ENCODE assay signal across 25 cellular contexts in the genomic region with DNA sequence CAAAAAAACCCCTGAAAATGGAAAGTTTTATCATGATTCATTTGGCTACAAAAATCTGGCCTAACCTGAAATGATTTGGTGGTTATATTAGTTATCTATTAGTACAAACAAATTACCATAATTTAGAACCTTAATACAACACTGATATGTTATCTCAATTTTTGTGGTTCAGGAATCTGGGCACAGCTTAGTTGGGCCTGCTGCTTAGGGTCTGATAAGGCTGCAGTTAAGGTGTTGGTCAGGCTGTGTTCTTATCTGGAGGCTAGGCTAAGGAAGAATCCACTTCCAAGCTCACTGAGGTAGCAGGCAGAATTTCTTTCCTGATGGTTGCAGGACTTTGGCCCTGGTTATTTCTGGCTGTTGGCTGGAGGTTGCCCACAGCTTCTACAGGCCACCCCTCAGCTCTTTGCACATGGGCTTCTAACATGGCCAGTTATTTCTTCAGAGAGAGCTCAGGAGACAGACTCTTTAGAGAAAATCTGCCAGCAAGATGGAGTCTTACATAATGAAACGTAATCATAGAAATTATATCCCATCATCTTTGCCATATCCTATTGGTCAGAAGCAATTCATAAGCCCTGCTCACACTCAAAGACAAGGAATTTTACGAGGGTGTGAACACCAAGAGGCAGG. TPM values are rescaled to one million over a fixed set of nuclear protein-coding genes. Genes with fewer than 3 reads are reported as not detected.
"Had no signal": no experiment of that assay in that cellular context is flagged by ENCODE, and none has a peak within 500 bp of the region (broad histone marks: within the 10 kb centered on the region; RNA-seq: fewer than 3 reads in every experiment).

No MANE protein-coding gene starts in this region.

- H3K27ac ChIP-seq: brain microvascular endothelial cell, dorsolateral prefrontal cortex, gastrocnemius medialis, lower lobe of right lung, tibial nerve, vagina had no signal

- ATAC-seq: activated naive CD8-positive, alpha-beta T cell treated with anti-CD3 and anti-CD28 coated beads, Interleukin-2, amount 50 U/mL, for 24 hours; gastrocnemius medialis; lower lobe of right lung; stimulated activated naive CD8-positive, alpha-beta T cell treated with anti-CD3 and anti-CD28 coated beads, Interleukin-15, Interleukin-2, amounts not matched to agents 100 U/mL and 50 U/mL, for 24 hours; WTC11 had no signal

- H3K4me3 ChIP-seq: dorsolateral prefrontal cortex, gastrocnemius medialis, lower lobe of right lung, tibial nerve, vagina had no signal

- H3K9me3 Mint-ChIP-seq: activated CD4-positive, alpha-beta memory T cell treated with anti-CD3 and anti-CD28 coated beads for 36 hours; activated naive CD4-positive, alpha-beta T cell treated with anti-CD3 and anti-CD28 coated beads for 36 hours; activated naive CD8-positive, alpha-beta T cell treated with anti-CD3 and anti-CD28 coated beads, Interleukin-2, amount 50 U/mL, for 24 hours; WTC11 had no signal

- H3K27ac Mint-ChIP-seq: activated CD4-positive, alpha-beta memory T cell treated with anti-CD3 and anti-CD28 coated beads for 36 hours; activated naive CD4-positive, alpha-beta T cell treated with anti-CD3 and anti-CD28 coated beads for 36 hours; activated naive CD8-positive, alpha-beta T cell treated with anti-CD3 and anti-CD28 coated beads, Interleukin-2, amount 50 U/mL, for 24 hours; WTC11 had no signal

- H3K27me3 Mint-ChIP-seq: activated CD4-positive, alpha-beta memory T cell treated with anti-CD3 and anti-CD28 coated beads for 36 hours; activated naive CD8-positive, alpha-beta T cell treated with anti-CD3 and anti-CD28 coated beads, Interleukin-2, amount 50 U/mL, for 24 hours had no signal

- DNase-seq: activated CD4-positive, alpha-beta memory T cell treated with anti-CD3 and anti-CD28 coated beads for 36 hours; activated CD4-positive, alpha-beta T cell treated with anti-CD3 and anti-CD28 coated beads for 4 hours; activated naive CD4-positive, alpha-beta T cell treated with anti-CD3 and anti-CD28 coated beads for 36 hours; activated naive CD8-positive, alpha-beta T cell treated with anti-CD3 and anti-CD28 coated beads, Interleukin-2, amount 50 U/mL, for 24 hours; activated T-cell treated with anti-CD3 and anti-CD28 coated beads for 4 hours; aorta; brain microvascular endothelial cell; central memory CD4-positive, alpha-beta T cell; dorsolateral prefrontal cortex; gastrocnemius medialis; head of caudate nucleus; lower lobe of right lung; occipital lobe; retina; stimulated activated CD4-positive, alpha-beta T cell treated with anti-CD3 and anti-CD28 coated beads, Interleukin-12 subunit alpha, Interleukin-12 subunit beta, amount 100 ng/mL, for 4 hours; stimulated activated CD4-positive, alpha-beta T cell treated with anti-CD3 and anti-CD28 coated beads, Interleukin-1b, Interleukin-23, amount 100 ng/mL, for 48 hours; stimulated activated CD8-positive, alpha-beta memory T cell treated with anti-CD3 and anti-CD28 coated beads, Interleukin-4, amount 100 ng/mL, for 48 hours; stimulated activated naive CD8-positive, alpha-beta T cell treated with anti-CD3 and anti-CD28 coated beads, Interleukin-15, Interleukin-2, amounts not matched to agents 100 U/mL and 50 U/mL, for 24 hours had no signal

- H3K4me3 Mint-ChIP-seq: activated CD4-positive, alpha-beta memory T cell treated with anti-CD3 and anti-CD28 coated beads for 36 hours; activated naive CD4-positive, alpha-beta T cell treated with anti-CD3 and anti-CD28 coated beads for 36 hours; activated naive CD8-positive, alpha-beta T cell treated with anti-CD3 and anti-CD28 coated beads, Interleukin-2, amount 50 U/mL, for 24 hours; WTC11 had no signal

- H3K27me3 ChIP-seq: brain microvascular endothelial cell, dorsolateral prefrontal cortex, gastrocnemius medialis, tibial nerve, vagina had no signal

- H3K9me3 ChIP-seq: gastrocnemius medialis, lower lobe of right lung, tibial nerve, vagina had no signal

RNA-seq across cellular contexts. Expression of a gene that starts 11.4 kb away (rescaled TPM):
- polyA plus RNA-seq: neural cell had no signal

RNA-seq across cellular contexts. Expression of a gene that starts 43.5 kb away (rescaled TPM):
- total RNA-seq: activated CD4-positive, alpha-beta memory T cell treated with anti-CD3 and anti-CD28 coated beads for 36 hours; aorta; dorsolateral prefrontal cortex; epithelial cell of proximal tubule; lower lobe of right lung; occipital lobe; posterior vena cava; tibial nerve; vagina; WTC11 had no signal
- polyA plus RNA-seq: aorta, keratinocyte, neural cell had no signal
